Comparison of ENCODE assay signal across 8 cellular contexts in the genomic region with DNA sequence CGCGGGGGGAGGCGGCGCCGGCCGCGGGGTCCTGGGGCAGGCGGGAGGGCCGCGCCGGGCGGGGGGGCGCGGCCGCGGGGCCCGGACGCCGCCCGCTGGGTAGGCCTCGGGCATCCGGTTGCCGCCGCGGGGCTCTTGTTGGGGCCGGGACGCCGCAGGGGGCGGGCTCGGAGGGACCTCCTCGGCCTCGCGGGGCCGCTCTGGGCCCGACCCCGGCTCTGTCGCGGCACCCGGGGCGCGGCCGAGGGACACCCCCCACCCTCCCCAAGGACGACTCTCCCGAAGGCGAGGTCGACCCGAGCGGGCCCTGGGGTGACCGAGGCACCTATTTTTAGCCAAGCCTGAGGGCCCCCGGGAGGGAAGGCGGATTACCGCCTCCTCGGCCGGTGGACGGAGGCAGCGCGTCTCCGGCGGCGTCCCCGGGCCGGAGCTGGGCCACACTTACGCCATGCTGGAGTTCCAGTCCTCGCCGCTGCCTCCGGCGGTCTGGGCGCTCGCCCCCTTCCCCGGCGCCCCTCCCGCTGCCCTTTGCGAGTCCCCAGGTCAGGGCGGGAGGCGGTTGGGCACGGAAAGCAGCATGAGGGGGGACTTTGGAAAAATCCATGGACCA. TPM values are rescaled to one million over a fixed set of nuclear protein-coding genes. Genes with fewer than 3 reads are reported as not detected.
DNase-seq lines count a peak whose midpoint lies in the region; ATAC-seq and TF ChIP-seq lines count a peak whose summit lies in the region.

No MANE protein-coding gene starts in this region.

- H3K36me3 ChIP-seq in iPS-18a (ENCODE audit: control insufficient read depth, low read depth, low read length) (no peaks in the 10 kb centered on the region), smooth muscle cell (ENCODE audit: low read depth) (no peaks in the 10 kb centered on the region)

- H3K4me3 ChIP-seq in iPS-18a (ENCODE audit: low read length), result peak overlapping the region; percentile 91
- H3K4me3 ChIP-seq in smooth muscle cell, result peak overlapping the region; percentile 89

- H3K9me3 ChIP-seq in iPS-18a (ENCODE audit: control insufficient read depth, low read depth, low read length), result no peaks in the 10 kb centered on the region
- no peaks in the 10 kb centered on the region for H3K9me3 ChIP-seq in smooth muscle cell (replicated peaks; ENCODE audit: low read depth)

- peaks cover 9% of the 10 kb centered on the region for H3F3A ChIP-seq in smooth muscle cell (ENCODE audit: low read depth)

- DNase-seq in T-helper 1 cell (peak; percentile 37 to 66 (median 48)), astrocyte of the hippocampus (ENCODE audit: low read depth, low spot score) (peak; percentile 67), smooth muscle cell (lab: John Stamatoyannopoulos, UW; ENCODE audit: unreplicated experiment) (peak; percentile 31), A172 (ENCODE audit: low spot score) (no peak)

- TF ChIP-seq CTCF in 22Rv1 (IDR thresholded peaks at IDR 0.05) (no peak), smooth muscle cell (IDR thresholded peaks at IDR 0.05; ENCODE audit: borderline replicate concordance, insufficient read depth, poor library complexity, severe bottlenecking) (no peak)

- H3K9ac ChIP-seq in iPS-18a (ENCODE audit: low read length), result peak overlapping the region; percentile 77
- peak overlapping the region; percentile 90 for H3K9ac ChIP-seq in smooth muscle cell (ENCODE audit: low read depth)

- peaks cover 21% of the 10 kb centered on the region for H3K4me1 ChIP-seq in iPS-18a (ENCODE audit: control insufficient read depth, low read depth, low read length)
- peaks cover 40% of the 10 kb centered on the region for H3K4me1 ChIP-seq in smooth muscle cell (ENCODE audit: low read depth)

- peak overlapping the region; percentile 80 for H3K4me2 ChIP-seq in smooth muscle cell

- no peaks in the 10 kb centered on the region for H3K27me3 ChIP-seq in iPS-18a (ENCODE audit: control insufficient read depth, insufficient read depth, low read length)
- H3K27me3 ChIP-seq in smooth muscle cell (ENCODE audit: low read depth), result no peaks in the 10 kb centered on the region

- peaks cover 48% of the 10 kb centered on the region for H4K20me1 ChIP-seq in smooth muscle cell (ENCODE audit: low read depth)

- 1% methylated on average over 30 of the region's 76 CpGs for WGBS in smooth muscle cell (ENCODE audit: low lambda C conversion rate)

- H3K27ac ChIP-seq in 22Rv1, result peak overlapping the region; percentile 74
- H3K27ac ChIP-seq in iPS-18a (ENCODE audit: low read length), result peak overlapping the region; percentile 45
- peak overlapping the region; percentile 74 for H3K27ac ChIP-seq in smooth muscle cell (ENCODE audit: low read depth)

- peaks cover 55% of the 10 kb centered on the region for H3K79me2 ChIP-seq in smooth muscle cell (ENCODE audit: low read depth)

- H2AFZ ChIP-seq in smooth muscle cell (ENCODE audit: low read depth), result peak overlapping the region; percentile 67

- peak; percentile 34 for ATAC-seq in GM18868 (IDR thresholded peaks at IDR 0.05; ENCODE audit: unreplicated experiment)
- ATAC-seq in HG03108 (IDR thresholded peaks at IDR 0.05; ENCODE audit: unreplicated experiment), result peak; percentile 40

RNA-seq across cellular contexts. Expression of gene KTN1, which starts 0.5 kb away (rescaled TPM):
- total RNA-seq in smooth muscle cell, result 117 and 119 TPM in 2 replicates
- 84.8 and 148 TPM in 2 replicates for polyA plus RNA-seq in smooth muscle cell
- total RNA-seq in A172 (2014; rRNA removed; shearing (Covaris generic)), result 64.4 and 77.9 TPM in 2 replicates
